Comparison of ENCODE assay signal across 1 cellular context in genomic region chr1:15452216-15452615, GRCh38.
A peak's percentile ranks its signal among the peaks of the same experiment; 100 is the strongest.
TF ChIP-seq lines count a peak whose summit lies in the region.

No MANE protein-coding gene starts in this region.

TF ChIP-seq in HepG2, 621 proteins besides CTCF, POLR2A, EP300 and RAD21:
- TF ChIP-seq AKNA (CRISPR knock-in tag; IDR thresholded peaks at IDR 0.05; ENCODE audit: borderline replicate concordance) (no peak), ZNF180 (CRISPR knock-in tag; IDR thresholded peaks at IDR 0.05; ENCODE audit: borderline replicate concordance, low read depth) (no peak), NFYC (CRISPR knock-in tag; IDR thresholded peaks at IDR 0.05) (no peak), NFIC (IDR thresholded peaks at IDR 0.05; ENCODE audit: low read length) (no peak), ZNF629 (CRISPR knock-in tag; conservative IDR thresholded peaks at IDR 0.05) (peak; percentile 87), ZNF614 (CRISPR knock-in tag; IDR thresholded peaks at IDR 0.05; ENCODE audit: borderline replicate concordance) (no peak), ZNF749 (CRISPR knock-in tag; IDR thresholded peaks at IDR 0.05; ENCODE audit: borderline replicate concordance) (no peak), KDM6A (CRISPR knock-in tag; IDR thresholded peaks at IDR 0.05; ENCODE audit: low read depth) (no peak), ZNF720 (CRISPR knock-in tag; IDR thresholded peaks at IDR 0.05) (no peak), DZIP1 (CRISPR knock-in tag; IDR thresholded peaks at IDR 0.05) (no peak), GATA4 (IDR thresholded peaks at IDR 0.05; ENCODE audit: borderline replicate concordance, low read depth) (no peak), ZNF318 (CRISPR knock-in tag; IDR thresholded peaks at IDR 0.05) (no peak), ZNF362 (CRISPR knock-in tag; IDR thresholded peaks at IDR 0.05; ENCODE audit: borderline replicate concordance) (no peak), ZNF75D (CRISPR knock-in tag; IDR thresholded peaks at IDR 0.05; ENCODE audit: borderline replicate concordance) (no peak), ELF1 (CRISPR knock-in tag; IDR thresholded peaks at IDR 0.05) (no peak), ZMYM3 (CRISPR knock-in tag; IDR thresholded peaks at IDR 0.05) (peak; percentile 39; the same call in 1 of the 2 replicates), PHF5A (CRISPR knock-in tag; IDR thresholded peaks at IDR 0.05; ENCODE audit: low read depth, unreplicated experiment) (no peak), POGZ (CRISPR knock-in tag; IDR thresholded peaks at IDR 0.05) (no peak)
